Comparison of ENCODE assay signal across 18 cellular contexts in the genomic region with DNA sequence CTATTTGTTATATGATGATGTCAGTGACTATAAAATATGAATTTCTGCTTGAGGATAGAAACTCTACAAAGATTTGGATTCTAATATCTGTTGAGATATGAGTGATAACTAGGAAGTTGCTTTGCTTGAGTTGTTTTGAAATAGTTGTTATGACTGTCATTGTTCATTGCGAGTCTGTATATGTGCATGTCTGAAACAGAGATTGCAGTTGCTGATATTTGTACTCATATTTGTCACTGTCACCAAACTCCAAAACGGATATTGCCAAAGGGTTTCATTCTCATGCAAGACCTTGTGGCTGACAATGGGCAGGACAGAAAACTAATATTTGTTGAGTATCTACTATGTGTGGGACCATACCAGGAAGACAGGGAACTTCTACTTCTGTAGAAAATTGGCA.
DNase-seq lines count a peak whose midpoint lies in the region; ATAC-seq and TF ChIP-seq lines count a peak whose summit lies in the region.
"Had no signal": no experiment of that assay in that cellular context is flagged by ENCODE, and none has a peak within 500 bp of the region (broad histone marks: within the 10 kb centered on the region; RNA-seq: fewer than 3 reads in every experiment).

No MANE protein-coding gene starts in this region.

- DNase-seq in PC-9 (peak in 1 of 2 experiments; percentile 88), NCI-H524 treated with DMSO at 0.1 percent for 48 hours (lab: John Stamatoyannopoulos, UW) (no peak), ecto neural progenitor cell (ENCODE audit: low spot score) (no peak)
- DNase-seq in stimulated activated CD4-positive, alpha-beta T cell treated with anti-CD3 and anti-CD28 coated beads, Interleukin-4, amount 100 ng/mL, for 1 hour = no peak
- DNase-seq: activated CD4-positive, alpha-beta T cell treated with anti-CD3 and anti-CD28 coated beads, Interleukin-2, amount 50 U/mL, for 48 hours; AML-193; amniotic stem cell; DMS 273 treated with DMSO at 0.1 percent for 48 hours; foreskin fibroblast; GOT3; left lung; NCI-H2107; NK-92 treated with Interleukin-12 subunit alpha and Interleukin-12 subunit beta, amount 100 ng/mL, for 24 hours; ovary; stimulated activated naive CD4-positive, alpha-beta T cell had no signal

- intact Hi-C loops in PC-9 (cut with micrococcal nuclease; ENCODE audit: unreplicated experiment) = no loop called here

- H2AFZ ChIP-seq in PC-9 = no peak overlapping the region

- ATAC-seq in GM18517 (IDR thresholded peaks at IDR 0.05; ENCODE audit: unreplicated experiment) (peak; percentile 56), GM19455 (IDR thresholded peaks at IDR 0.05; ENCODE audit: unreplicated experiment) (peak; percentile 52), HG03175 (IDR thresholded peaks at IDR 0.05; ENCODE audit: unreplicated experiment) (peak; percentile 46)
- ATAC-seq: left lung had no signal

- no peaks in the 10 kb centered on the region for H3K36me3 ChIP-seq in PC-9 (ENCODE audit: low read depth)
- H3K36me3 ChIP-seq: left lung, ovary had no signal

- no peaks in the 10 kb centered on the region for H4K20me1 ChIP-seq in PC-9 (ENCODE audit: insufficient read depth)

- H3K9me2 ChIP-seq in PC-9 (ENCODE audit: insufficient read depth) = no peaks in the 10 kb centered on the region

- H3K4me2 ChIP-seq in PC-9 = no peak overlapping the region

- no peaks in the 10 kb centered on the region; the same call in 1 of the 2 replicates for H3K9me3 ChIP-seq in PC-9 (ENCODE audit: insufficient read depth, low read depth)
- H3K9me3 ChIP-seq: left lung, ovary had no signal

- H3K4me3 ChIP-seq in PC-9 = no peak overlapping the region
- H3K4me3 ChIP-seq: left lung, ovary had no signal

- TF ChIP-seq CTCF in PC-9 (conservative IDR thresholded peaks at IDR 0.05) = no peak

- H3K4me1 ChIP-seq in PC-9 (replicated peaks; ENCODE audit: insufficient read depth) = peaks cover 7% of the 10 kb centered on the region; the same call in 1 of the 2 replicates
- H3K4me1 ChIP-seq: left lung had no signal

- CTCF ChIA-PET in PC-9 (lab: Charles Lee) = no interaction called here

- no TSS peak for BruUV-seq in PC-9 (replicated peaks; lab: Mats Ljungman, UMichigan)

- POLR2A ChIA-PET in PC-9 (lab: Charles Lee; ENCODE audit: unreplicated experiment) = no interaction called here

- H3K79me2 ChIP-seq in PC-9 (ENCODE audit: low read depth) = no peaks in the 10 kb centered on the region

- peaks cover 3% of the 10 kb centered on the region; the same call in 1 of the 2 replicates for H3F3A ChIP-seq in PC-9 (ENCODE audit: insufficient read depth, low read depth)

- no peaks in the 10 kb centered on the region for H3K27me3 ChIP-seq in PC-9 (ENCODE audit: insufficient read depth, low read depth)
- H3K27me3 ChIP-seq: left lung, ovary had no signal

- peak overlapping the region; percentile 17; the same call in 1 of the 2 replicates for H3K27ac ChIP-seq in PC-9
- H3K27ac ChIP-seq: left lung, ovary had no signal
